In genomic region chr2:121303531-121304263, GRCh38 we compare ENCODE assay signal across 25 cellular contexts. TPM values are rescaled to one million over a fixed set of nuclear protein-coding genes. Genes with fewer than 3 reads are reported as not detected.
"Had no signal": no experiment of that assay in that cellular context is flagged by ENCODE, and none has a peak within 500 bp of the region (broad histone marks: within the 10 kb centered on the region; RNA-seq: fewer than 3 reads in every experiment).

No MANE protein-coding gene starts in this region.

- H3K36me3 ChIP-seq: heart left ventricle, neutrophil, right atrium auricular region, suprapubic skin, WERI-Rb-1 had no signal

- H3K36me3 Mint-ChIP-seq: activated CD4-positive, alpha-beta memory T cell treated with anti-CD3 and anti-CD28 coated beads for 36 hours; activated naive CD4-positive, alpha-beta T cell treated with anti-CD3 and anti-CD28 coated beads, Interleukin-2, amount 50 U/mL, for 72 hours; brain; immature natural killer cell; natural killer cell; type B pancreatic cell had no signal

- H3K9me3 ChIP-seq: neutrophil, suprapubic skin had no signal

- DNase-seq: activated CD4-positive, alpha-beta memory T cell treated with anti-CD3 and anti-CD28 coated beads for 36 hours; activated CD4-positive, alpha-beta T cell treated with anti-CD3 and anti-CD28 coated beads for 36 hours; activated gamma-delta T cell; activated T-cell treated with anti-CD3 and anti-CD28 coated beads, Interleukin-2, amount 50 U/mL, for 24 hours; amniotic stem cell; cerebellar nuclear complex; effector memory CD8-positive, alpha-beta T cell; heart left ventricle; immature natural killer cell; natural killer cell; stimulated activated CD4-positive, alpha-beta T cell treated with anti-CD3 and anti-CD28 coated beads, Interleukin-15, amount 100 ng/mL, for 24 hours; stimulated activated naive CD8-positive, alpha-beta T cell treated with anti-CD3 and anti-CD28 coated beads, Interleukin-15, Interleukin-2, amounts not matched to agents 100 U/mL and 50 U/mL, for 24 hours; T-helper 17 cell; WERI-Rb-1 had no signal

- H3K27ac ChIP-seq: epithelial cell of prostate, heart left ventricle, neutrophil, right atrium auricular region, skin epidermis, suprapubic skin, WERI-Rb-1 had no signal

- H3K4me1 ChIP-seq: heart left ventricle, right atrium auricular region, suprapubic skin had no signal

- H3K4me3 ChIP-seq: heart left ventricle, right atrium auricular region, skin epidermis, suprapubic skin had no signal

- H3K27ac Mint-ChIP-seq: activated CD4-positive, alpha-beta memory T cell treated with anti-CD3 and anti-CD28 coated beads for 36 hours; activated CD4-positive, alpha-beta T cell treated with anti-CD3 and anti-CD28 coated beads for 36 hours; activated naive CD4-positive, alpha-beta T cell treated with anti-CD3 and anti-CD28 coated beads, Interleukin-2, amount 50 U/mL, for 72 hours; activated T-cell treated with anti-CD3 and anti-CD28 coated beads, Interleukin-2, amount 50 U/mL, for 24 hours; brain; dendritic cell treated with granulocyte-macrophage colony-stimulating factor and Interleukin-4, amounts not matched to agents 40 ng/mL and 50 ng/mL, for 4 days; effector memory CD8-positive, alpha-beta T cell; immature natural killer cell; natural killer cell; type B pancreatic cell had no signal

- H3K9me3 Mint-ChIP-seq: activated CD4-positive, alpha-beta memory T cell treated with anti-CD3 and anti-CD28 coated beads for 36 hours; activated T-cell treated with anti-CD3 and anti-CD28 coated beads, Interleukin-2, amount 50 U/mL, for 24 hours; effector memory CD8-positive, alpha-beta T cell; immature natural killer cell; natural killer cell; type B pancreatic cell had no signal

- H3K27me3 ChIP-seq: right atrium auricular region had no signal

- H3K4me1 Mint-ChIP-seq: activated CD4-positive, alpha-beta T cell treated with anti-CD3 and anti-CD28 coated beads for 36 hours; brain; T-helper 17 cell had no signal

- H3K4me3 Mint-ChIP-seq: activated CD4-positive, alpha-beta memory T cell treated with anti-CD3 and anti-CD28 coated beads for 36 hours; activated CD4-positive, alpha-beta T cell treated with anti-CD3 and anti-CD28 coated beads for 36 hours; activated T-cell treated with anti-CD3 and anti-CD28 coated beads, Interleukin-2, amount 50 U/mL, for 24 hours; brain; dendritic cell treated with granulocyte-macrophage colony-stimulating factor and Interleukin-4, amounts not matched to agents 40 ng/mL and 50 ng/mL, for 4 days; effector memory CD8-positive, alpha-beta T cell; immature natural killer cell; natural killer cell; T-helper 17 cell; type B pancreatic cell had no signal

- FAIRE-seq: frontal cortex had no signal

- ATAC-seq: activated CD4-positive, alpha-beta T cell treated with anti-CD3 and anti-CD28 coated beads for 36 hours; activated naive CD4-positive, alpha-beta T cell treated with anti-CD3 and anti-CD28 coated beads, Interleukin-2, amount 50 U/mL, for 72 hours; effector memory CD8-positive, alpha-beta T cell; heart left ventricle; natural killer cell; stimulated activated naive CD8-positive, alpha-beta T cell treated with anti-CD3 and anti-CD28 coated beads, Interleukin-15, Interleukin-2, amounts not matched to agents 100 U/mL and 50 U/mL, for 24 hours; T-helper 17 cell had no signal

RNA-seq across cellular contexts. Expression of gene TFCP2L1, which starts 18.7 kb away (rescaled TPM):
- total RNA-seq: fibroblast of lung had no signal
- polyA plus RNA-seq: fibroblast of lung had no signal
